8 cellular contexts compared by ENCODE assay signal in genomic region chr17:43943769-43944418, GRCh38. TPM values are rescaled to one million over a fixed set of nuclear protein-coding genes. Genes with fewer than 3 reads are reported as not detected.
A peak's percentile ranks its signal among the peaks of the same experiment; 100 is the strongest.
DNase-seq lines count a peak whose midpoint lies in the region; ATAC-seq and TF ChIP-seq lines count a peak whose summit lies in the region.

No MANE protein-coding gene starts in this region.

- H3K36me3 ChIP-seq in HAP-1 (replicated peaks) (no peaks in the 10 kb centered on the region), kidney epithelial cell (ENCODE audit: control insufficient read depth, insufficient read depth, low read length) (no peaks in the 10 kb centered on the region)

- DNase-seq in C1 segment of cervical spinal cord (lab: John Stamatoyannopoulos, UW) (peak; percentile 2 to 70 (median 52)), HAP-1 (ENCODE audit: low spot score in 2 of 2) (peak; percentile 77 to 92), NCI-H226 (peak; percentile 38), cardiac fibroblast (ENCODE audit: low read depth in 2 of 2) (peak; percentile 84 to 85), kidney epithelial cell (ENCODE audit: low read depth) (no peak)
- peak; percentile 82 for DNase-seq in stimulated activated CD4-positive, alpha-beta T cell treated with anti-CD3 and anti-CD28 coated beads, Interleukin-1b, Interleukin-23, amount 100 ng/mL, for 48 hours

- H3K27me3 ChIP-seq in HAP-1 (ENCODE audit: low read depth), result no peaks in the 10 kb centered on the region
- H3K27me3 ChIP-seq in kidney epithelial cell (ENCODE audit: control insufficient read depth, insufficient read depth, low read length), result peaks cover 13% of the 10 kb centered on the region

- in situ Hi-C loops in HAP-1 (cut with MboI; ENCODE audit: low sequenced_read_pairs), result loop anchor here (5.0 kb wide), 1 partner anchor 48 kb away; no protein-coding TSS in a partner anchor

- peak; percentile 79 to 91 for ATAC-seq in activated CD4-positive, CD25-positive, alpha-beta regulatory T cell treated with anti-CD3 and anti-CD28 coated beads, Interleukin-2, amount 50 U/mL, for 24 hours
- ATAC-seq in HG03175 (IDR thresholded peaks at IDR 0.05; ENCODE audit: unreplicated experiment), result no peak

- no peaks in the 10 kb centered on the region for H3K9me3 ChIP-seq in HAP-1

- H3K4me1 ChIP-seq in HAP-1, result no peaks in the 10 kb centered on the region; the same call in 1 of the 2 replicates

- H3K4me3 ChIP-seq in HAP-1, result no peak overlapping the region
- no peak overlapping the region for H3K4me3 ChIP-seq in cardiac fibroblast (replicated peaks in 1 of 2; ENCODE audit: low read depth in 2 of 2, low read length in 2 of 2)
- no peak overlapping the region for H3K4me3 ChIP-seq in kidney epithelial cell (ENCODE audit: low read depth, low read length)

- peak; percentile 91 for TF ChIP-seq CTCF in cardiac fibroblast (IDR thresholded peaks at IDR 0.05; ENCODE audit: low read depth, low read length)
- peak; percentile 96 for TF ChIP-seq CTCF in kidney epithelial cell (IDR thresholded peaks at IDR 0.05; ENCODE audit: insufficient read depth, low read length, poor library complexity, severe bottlenecking)

RNA-seq across cellular contexts. Expression of gene PPY, which starts 1.6 kb away (rescaled TPM):
- not detected in 2 replicates for total RNA-seq in kidney epithelial cell

RNA-seq across cellular contexts. Expression of gene PYY, which starts 9.8 kb away (rescaled TPM):
- total RNA-seq in kidney epithelial cell, result 0.48 TPM in 1 of 2 replicates, not detected in the other

RNA-seq across cellular contexts. Expression of gene MPP2, which starts 36.6 kb away (rescaled TPM):
- total RNA-seq in kidney epithelial cell, result 2.7 and 3.0 TPM in 2 replicates
